Comparison of ENCODE assay signal across 19 cellular contexts in the genomic region with DNA sequence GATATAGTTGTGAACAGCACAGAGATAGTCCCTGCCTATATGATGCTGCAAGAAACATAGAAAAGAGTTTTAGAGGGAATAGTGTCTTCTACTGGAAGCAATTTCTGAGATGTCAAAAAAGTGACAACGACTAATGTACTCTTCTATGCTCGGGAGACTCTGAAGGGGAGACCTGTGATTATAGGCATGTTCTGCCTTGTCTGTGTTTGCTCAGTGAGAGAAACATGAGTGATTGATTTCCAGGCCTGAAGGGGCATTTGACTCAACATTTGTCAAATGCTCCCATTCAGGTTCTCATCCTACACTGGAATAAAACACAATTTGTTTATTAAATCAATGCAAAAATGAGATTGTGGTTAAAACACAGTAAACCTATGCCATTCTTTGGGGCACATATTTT.
DNase-seq lines count a peak whose midpoint lies in the region; ATAC-seq and TF ChIP-seq lines count a peak whose summit lies in the region.
"Had no signal": no experiment of that assay in that cellular context is flagged by ENCODE, and none has a peak within 500 bp of the region (broad histone marks: within the 10 kb centered on the region; RNA-seq: fewer than 3 reads in every experiment).

No MANE protein-coding gene starts in this region.

- 41 to 53% methylated on average over 2 of the region's 2 CpGs for WGBS in esophagus squamous epithelium, 2 donors
- WGBS in adrenal gland, 4 donors, result 52 to 86% (median 72%) methylated on average over 2 of the region's 2 CpGs

- TF ChIP-seq POLR2A in esophagus squamous epithelium (IDR thresholded peaks at IDR 0.05) (no peak), adrenal gland (IDR thresholded peaks at IDR 0.05) (no peak)

- H3K36me3 ChIP-seq in esophagus squamous epithelium (no peaks in the 10 kb centered on the region), adrenal gland (replicated peaks in 1 of 2) (no peaks in the 10 kb centered on the region)
- H3K36me3 ChIP-seq: BLaER1 treated with 17β-estradiol and CSF1 and Interleukin-3, amounts not matched to agents 10 nM and 100 nM; MG63 had no signal

- H3K27ac ChIP-seq in foreskin keratinocyte, result no peak overlapping the region
- H3K27ac ChIP-seq in esophagus squamous epithelium, result no peak overlapping the region
- no peak overlapping the region for H3K27ac ChIP-seq in adrenal gland
- H3K27ac ChIP-seq: BLaER1 treated with 17β-estradiol and CSF1 and Interleukin-3, amounts not matched to agents 10 nM and 100 nM had no signal

- DNase-seq in NCI-H2171 treated with DMSO at 0.1 percent for 48 hours (lab: John Stamatoyannopoulos, UW), result peak; percentile 19
- no peak for DNase-seq in NCI-H2171 (lab: John Stamatoyannopoulos, UW)
- peak; percentile 14 for DNase-seq in NCI-H146 treated with DMSO at 0.1 percent for 48 hours (lab: John Stamatoyannopoulos, UW; ENCODE audit: unreplicated experiment)
- peak; percentile 3 for DNase-seq in NCI-H748 treated with DMSO at 0.1 percent for 48 hours (lab: John Stamatoyannopoulos, UW)
- peak in 1 of 2 donors; percentile 46 for DNase-seq in foreskin keratinocyte
- DNase-seq in esophagus squamous epithelium (lab: John Stamatoyannopoulos, UW), result no peak
- no peak for DNase-seq in OCI-M1 (lab: John Stamatoyannopoulos, UW)
- DNase-seq in adrenal gland, result no peak
- DNase-seq: 8988T; Caco-2; CD4-positive, alpha-beta memory T cell; MG63; NCI-H187 treated with DMSO at 0.1 percent for 48 hours; NCI-H2107; PC-3; Right ventricle myocardium superior; T1000 had no signal

- peak; percentile 38 for ATAC-seq in foreskin keratinocyte
- ATAC-seq: K562, PC-3 had no signal

- H3K9me3 ChIP-seq in esophagus squamous epithelium (no peaks in the 10 kb centered on the region), adrenal gland (replicated peaks in 1 of 3) (no peaks in the 10 kb centered on the region)
- H3K9me3 ChIP-seq: BLaER1 treated with 17β-estradiol and CSF1 and Interleukin-3, amounts not matched to agents 10 nM and 100 nM; Caco-2; MG63 had no signal

- TF ChIP-seq CTCF in foreskin keratinocyte (conservative IDR thresholded peaks at IDR 0.05) (no peak), esophagus squamous epithelium (IDR thresholded peaks at IDR 0.05) (no peak), adrenal gland (IDR thresholded peaks at IDR 0.05) (no peak)

- H3K4me3 ChIP-seq in esophagus squamous epithelium (no peak overlapping the region), adrenal gland (no peak overlapping the region)
- H3K4me3 ChIP-seq: BLaER1 treated with 17β-estradiol and CSF1 and Interleukin-3, amounts not matched to agents 10 nM and 100 nM; K562; MG63 had no signal

- no peaks in the 10 kb centered on the region for H3K27me3 ChIP-seq in foreskin keratinocyte
- H3K27me3 ChIP-seq in esophagus squamous epithelium, result no peaks in the 10 kb centered on the region
- H3K27me3 ChIP-seq in adrenal gland, result peaks cover 2% of the 10 kb centered on the region
- H3K27me3 ChIP-seq: BLaER1 treated with 17β-estradiol and CSF1 and Interleukin-3, amounts not matched to agents 10 nM and 100 nM; MG63 had no signal

- intact Hi-C loops in esophagus squamous epithelium (cut with DNase I) (no loop called here), adrenal gland (cut with DNase I) (no loop called here)

- no peaks in the 10 kb centered on the region for H3K4me1 ChIP-seq in foreskin keratinocyte
- H3K4me1 ChIP-seq in esophagus squamous epithelium, result no peaks in the 10 kb centered on the region
- no peaks in the 10 kb centered on the region for H3K4me1 ChIP-seq in adrenal gland (replicated peaks in 1 of 2)
- H3K4me1 ChIP-seq: BLaER1 treated with 17β-estradiol and CSF1 and Interleukin-3, amounts not matched to agents 10 nM and 100 nM; Caco-2 had no signal

Comparison
In these comparisons a context has a peak if more than half of its experiments do, and no peak if none do; other contexts are left out.
1. DNase-seq: peak in NCI-H2171 treated with DMSO at 0.1 percent for 48 hours (single experiment), NCI-H146 treated with DMSO at 0.1 percent for 48 hours (single experiment) and NCI-H748 treated with DMSO at 0.1 percent for 48 hours (single experiment); none in NCI-H2171 (single experiment), esophagus squamous epithelium (single experiment), OCI-M1 (single experiment) and adrenal gland (0 of 7).